ENCODE assay signal across 7 cellular contexts in genomic region chr13:32581177-32581786, GRCh38. TPM values are rescaled to one million over a fixed set of nuclear protein-coding genes. Genes with fewer than 3 reads are reported as not detected.
DNase-seq lines count a peak whose midpoint lies in the region; ATAC-seq, FAIRE-seq and TF ChIP-seq lines count a peak whose summit lies in the region.

No MANE protein-coding gene starts in this region.

- no peak overlapping the region for H3K27ac ChIP-seq in coronary artery
- H3K27ac ChIP-seq in pancreas: no peak overlapping the region
- no peak overlapping the region for H3K27ac ChIP-seq in stomach

- intact Hi-C loops in pancreas (cut with DNase I) (no loop called here), stomach (cut with DNase I; ENCODE audit: low total_unique reads) (no loop called here)

- FAIRE-seq in pancreas (lab: Jason Lieb, UNC): peak; percentile 91

- no peaks in the 10 kb centered on the region for H3K9me3 ChIP-seq in pancreas
- peaks cover 0 to 19% (median 14%) of the 10 kb centered on the region in 4 donors for H3K9me3 ChIP-seq in stomach

- DNase-seq in GM12864 (ENCODE audit: low read depth) (no peak), NCI-H1694 treated with DMSO at 0.1 percent for 48 hours (lab: John Stamatoyannopoulos, UW) (peak; percentile 27), coronary artery (ENCODE audit: low spot score) (no peak), pancreas (no peak), GM19240 (ENCODE audit: insufficient read length, low spot score) (no peak), stomach (no peak)
- DNase-seq in stimulated activated naive CD8-positive, alpha-beta T cell treated with anti-CD3 and anti-CD28 coated beads, Interleukin-15, Interleukin-2, amounts not matched to agents 100 U/mL and 50 U/mL, for 24 hours: no peak

- H3K36me3 ChIP-seq in pancreas (no peaks in the 10 kb centered on the region), stomach (no peaks in the 10 kb centered on the region)

- H3K4me3 ChIP-seq in GM12864 (ENCODE audit: low read depth, low read length): no peak overlapping the region
- H3K4me3 ChIP-seq in coronary artery: no peak overlapping the region
- no peak overlapping the region for H3K4me3 ChIP-seq in pancreas
- no peak overlapping the region for H3K4me3 ChIP-seq in stomach

- H3K4me1 ChIP-seq in pancreas (no peaks in the 10 kb centered on the region), stomach (peaks cover 0 to 7% (median 6%) of the 10 kb centered on the region in 4 donors)

- TF ChIP-seq CTCF in GM12864 (IDR thresholded peaks at IDR 0.05; ENCODE audit: low read depth, low read length, missing control alignments): peak; percentile 36
- peak; percentile 42 for TF ChIP-seq CTCF in coronary artery (IDR thresholded peaks at IDR 0.05)
- TF ChIP-seq CTCF in pancreas (IDR thresholded peaks at IDR 0.05): peak in 3 of 4 donors; percentile 9 to 37 (median 22)
- peak in 2 of 7 experiments; percentile 41 to 51 for TF ChIP-seq CTCF in stomach (IDR thresholded peaks at IDR 0.05)

- TF ChIP-seq POLR2A in stomach (IDR thresholded peaks at IDR 0.05): no peak

- 49 to 52% methylated on average over 3 of the region's 3 CpGs for WGBS in pancreas, 2 donors
- WGBS in stomach, 5 donors: 45 to 60% (median 49%) methylated on average over 3 of the region's 3 CpGs

- H3K27me3 ChIP-seq in pancreas (no peaks in the 10 kb centered on the region), stomach (no peaks in the 10 kb centered on the region)

- TF ChIP-seq EP300 in stomach (IDR thresholded peaks at IDR 0.05): no peak

- no peak for ATAC-seq in pancreas
- no peak for ATAC-seq in stimulated activated naive CD8-positive, alpha-beta T cell treated with anti-CD3 and anti-CD28 coated beads, Interleukin-15, Interleukin-2, amounts not matched to agents 100 U/mL and 50 U/mL, for 24 hours

RNA-seq across cellular contexts. Expression of gene PDS5B, which starts 5.0 kb away (rescaled TPM):
- total RNA-seq in pancreas (10 to 100 TPM; 10.4 to 19.9 (median 12.4) TPM), stomach (100 to 1,000 TPM in 1 of 5 donors, 10 to 100 TPM in 4; 10.5 to 121 (median 50.1) TPM)
- polyA plus RNA-seq in pancreas (1 to 10 TPM; 2.9 to 7.6 TPM), stomach (10 to 100 TPM in 1 of 3 donors, 1 to 10 TPM in 2; 4.3 to 10.4 (median 7.0) TPM)

RNA-seq across cellular contexts. Expression of gene N4BP2L2, which starts 42.7 kb away (rescaled TPM):
- total RNA-seq in pancreas (10 to 100 TPM; 31.5 to 78.8 (median 50.3) TPM), stomach (100 to 1,000 TPM; 105 to 232 (median 149) TPM)
- polyA plus RNA-seq in pancreas (10 to 100 TPM; 34.9 to 79.9 TPM), stomach (10 to 100 TPM; 25.5 to 48.3 (median 43.9) TPM)
